Comparison of ENCODE assay signal across 2 cellular contexts in genomic region chr9:130498918-130499698, GRCh38.
TF ChIP-seq lines count a peak whose summit lies in the region.

No MANE protein-coding gene starts in this region.

TF ChIP-seq in A549, 52 proteins besides CTCF, POLR2A, EP300 and RAD21:
- TF ChIP-seq TFCP2L1 (CRISPR knock-in tag; IDR thresholded peaks at IDR 0.05) (no peak), PHF8 (IDR thresholded peaks at IDR 0.05; ENCODE audit: borderline replicate concordance, low read depth) (no peak), EHMT2 (IDR thresholded peaks at IDR 0.05; ENCODE audit: low read depth) (no peak), RNF2 (IDR thresholded peaks at IDR 0.05; ENCODE audit: borderline replicate concordance, low read depth) (no peak), FOXS1 (CRISPR knock-in tag; IDR thresholded peaks at IDR 0.05) (no peak), USF2 (IDR thresholded peaks at IDR 0.05) (no peak), RFX5 (IDR thresholded peaks at IDR 0.05) (no peak), MYC (IDR thresholded peaks at IDR 0.05; ENCODE audit: borderline replicate concordance, low read length) (no peak), CEBPB (IDR thresholded peaks at IDR 0.05) (no peak), CBX2 (IDR thresholded peaks at IDR 0.05; ENCODE audit: borderline replicate concordance, low read depth) (no peak), BCL3 (IDR thresholded peaks at IDR 0.05) (no peak), ELK1 (IDR thresholded peaks at IDR 0.05; ENCODE audit: low read depth, low read length) (no peak), E2F6 (IDR thresholded peaks at IDR 0.05; ENCODE audit: borderline replicate concordance, low read depth) (no peak), SMC3 (IDR thresholded peaks at IDR 0.05) (no peak), CHD2 (IDR thresholded peaks at IDR 0.05; ENCODE audit: low read length, partially characterized antibody) (no peak), HOXB13 (CRISPR knock-in tag; IDR thresholded peaks at IDR 0.05; ENCODE audit: low read depth) (no peak), TP53 (CRISPR knock-in tag; IDR thresholded peaks at IDR 0.05) (no peak)

TF ChIP-seq in H1, 55 proteins besides CTCF, POLR2A, EP300 and RAD21:
- no peak for TF ChIP-seq E2F6 (IDR thresholded peaks at IDR 0.05)
- no peak for TF ChIP-seq ASH2L (IDR thresholded peaks at IDR 0.05; ENCODE audit: low read length)
- TF ChIP-seq RBBP5 (IDR thresholded peaks at IDR 0.05; ENCODE audit: borderline replicate concordance, low read depth, low read length) = no peak
- TF ChIP-seq HDAC2 (IDR thresholded peaks at IDR 0.05; ENCODE audit: borderline replicate concordance in 1 of 2, low read depth in 2 of 2, low read length in 2 of 2) = no peak
- TF ChIP-seq JUND (IDR thresholded peaks at IDR 0.05; ENCODE audit: low read length) = no peak
- TF ChIP-seq CBX5 (IDR thresholded peaks at IDR 0.05; ENCODE audit: low read depth, low read length) = no peak
- TF ChIP-seq SRF (IDR thresholded peaks at IDR 0.05; ENCODE audit: low read depth, low read length) = no peak
- no peak for TF ChIP-seq TAF1 (IDR thresholded peaks at IDR 0.05; ENCODE audit: low read depth, low read length)
TF ChIP-seq in H1: peak in this region for 0.
